ENCODE assay signal across 11 cellular contexts in the genomic region with DNA sequence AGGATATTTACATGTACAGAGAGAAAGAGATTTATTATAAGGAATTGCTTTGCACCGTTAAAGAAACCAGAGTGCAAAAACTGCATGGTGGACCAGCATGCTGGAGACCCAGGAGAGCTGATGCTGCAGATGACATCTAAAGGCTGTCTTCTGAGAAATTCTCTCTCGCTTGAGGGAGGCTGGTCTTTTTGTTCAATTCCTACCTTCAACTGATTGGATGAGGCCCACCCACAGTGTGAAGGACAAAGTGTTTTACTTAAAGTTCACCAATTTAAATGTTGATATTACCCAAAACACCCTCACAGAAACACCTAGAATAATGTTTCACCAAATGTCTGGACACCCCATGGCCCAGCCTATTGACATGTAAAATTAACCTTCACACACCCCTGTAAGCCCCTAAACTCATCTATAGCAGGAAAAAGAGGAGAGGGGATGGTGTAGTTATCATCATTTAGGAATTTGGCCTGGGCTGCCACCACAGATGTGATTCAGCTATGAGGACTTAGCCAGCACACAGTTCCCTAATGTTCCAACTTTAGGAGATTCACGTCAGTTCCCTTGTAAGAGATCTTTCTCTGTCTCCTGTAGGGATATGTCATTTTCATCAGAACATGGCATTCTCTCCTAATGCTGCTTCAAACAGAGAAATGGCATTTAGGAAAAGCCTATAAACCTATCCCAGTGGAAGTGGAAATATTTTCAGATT.
"Had no signal": no experiment of that assay in that cellular context is flagged by ENCODE, and none has a peak within 500 bp of the region (broad histone marks: within the 10 kb centered on the region; RNA-seq: fewer than 3 reads in every experiment).

No MANE protein-coding gene starts in this region.

- H3K4me3 ChIP-seq: lung, psoas muscle, right lobe of liver had no signal

- H3K9me3 ChIP-seq: psoas muscle, right lobe of liver had no signal

- H3K27me3 ChIP-seq: right lobe of liver had no signal

- H3K27ac ChIP-seq: psoas muscle, right lobe of liver had no signal

- DNase-seq: activated B cell treated with CpG ODN at 0.5 μM for 24 hours; activated CD4-positive, alpha-beta T cell treated with anti-CD3 and anti-CD28 coated beads, Interleukin-2, amount 10 ng/mL, durations not matched to agents 24 days and 14 days; activated naive CD8-positive, alpha-beta T cell treated with anti-CD3 and anti-CD28 coated beads for 36 hours; amygdala; cerebellar nuclear complex; effector memory CD4-positive, alpha-beta T cell; islet precursor cell; psoas muscle; right lobe of liver; stimulated activated CD4-positive, alpha-beta T cell treated with anti-CD3 and anti-CD28 coated beads, Interleukin-2, amount 100 ng/mL, for 48 hours had no signal

- H3K36me3 ChIP-seq: right lobe of liver had no signal

- H3K4me1 ChIP-seq: psoas muscle, right lobe of liver had no signal
